Comparison of ENCODE assay signal across 8 cellular contexts in the genomic region with DNA sequence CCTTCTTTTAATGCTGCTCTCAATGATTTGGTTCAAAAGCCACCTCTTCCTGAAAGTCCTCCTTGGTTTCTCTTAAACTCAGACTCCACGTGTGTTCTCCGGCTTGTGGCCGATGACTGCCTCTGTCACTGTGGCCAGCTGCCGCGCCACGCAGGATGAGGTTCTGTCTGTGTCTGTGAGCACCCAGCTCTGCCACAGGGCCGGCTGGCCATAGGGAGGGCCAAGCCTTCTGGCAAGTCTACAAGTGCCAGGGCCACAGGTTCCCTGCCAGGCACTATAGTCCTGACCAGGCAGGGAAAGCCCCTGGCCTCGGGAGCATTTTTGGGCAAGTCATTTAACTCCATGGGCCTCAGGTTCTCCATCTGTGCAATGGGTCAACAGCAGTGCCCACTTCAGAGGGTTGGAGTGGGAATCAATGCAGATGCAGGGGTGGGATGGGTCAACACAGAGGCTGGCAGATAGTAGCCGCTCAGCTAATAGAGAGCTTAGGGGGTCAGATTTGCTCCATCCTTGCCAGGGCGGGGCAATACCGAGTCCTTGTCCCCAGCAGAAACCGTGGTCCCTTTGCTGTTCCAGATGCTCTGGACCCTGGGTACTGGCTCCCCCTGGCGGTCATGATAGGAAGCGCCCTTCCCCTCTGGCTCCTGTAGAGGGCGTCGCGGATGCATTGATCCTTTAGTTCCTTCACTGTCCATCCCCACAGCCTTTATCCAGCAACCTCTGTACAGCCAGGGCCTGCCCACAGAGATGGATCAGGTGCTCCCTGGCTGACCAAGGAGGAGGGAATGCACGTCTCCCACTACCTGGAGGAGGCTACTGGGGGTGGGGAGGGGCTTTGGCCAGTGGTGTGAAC. TPM values are rescaled to one million over a fixed set of nuclear protein-coding genes. Genes with fewer than 3 reads are reported as not detected.
DNase-seq lines count a peak whose midpoint lies in the region; ATAC-seq and TF ChIP-seq lines count a peak whose summit lies in the region.

No MANE protein-coding gene starts in this region.

- peak; percentile 19; the same call in 1 of the 2 replicates for TF ChIP-seq EP300 in Ishikawa (IDR thresholded peaks at IDR 0.05; ENCODE audit: borderline replicate concordance)

- H3K36me3 Mint-ChIP-seq in natural killer cell treated with Interleukin-12 subunit alpha and Interleukin-12 subunit beta and Interleukin-15 and Interleukin-18, amount 100 ng/mL, for 72 hours, result no peaks in the 10 kb centered on the region

- no peaks in the 10 kb centered on the region for H3K9me3 Mint-ChIP-seq in natural killer cell treated with Interleukin-12 subunit alpha and Interleukin-12 subunit beta and Interleukin-15 and Interleukin-18, amount 100 ng/mL, for 72 hours

- DNase-seq in AG08395 (ENCODE audit: low spot score), result peak; percentile 91
- DNase-seq in OCI-M2 (lab: John Stamatoyannopoulos, UW; ENCODE audit: unreplicated experiment), result peak; percentile 85
- peak; percentile 84 for DNase-seq in activated T-cell treated with anti-CD3 and anti-CD28 coated beads for 48 hours (ENCODE audit: low read depth)
- DNase-seq in fibroblast of gingiva (ENCODE audit: low read depth), result peak; percentile 57
- peak; percentile 88 for DNase-seq in natural killer cell treated with Interleukin-12 subunit alpha and Interleukin-12 subunit beta and Interleukin-15 and Interleukin-18, amount 100 ng/mL, for 72 hours (ENCODE audit: low spot score)
- DNase-seq in stimulated activated naive CD4-positive, alpha-beta T cell (lab: John Stamatoyannopoulos, UW), result peak; percentile 55 to 87 (median 76)

- peak overlapping the region; percentile 76 for H3K4me3 Mint-ChIP-seq in natural killer cell treated with Interleukin-12 subunit alpha and Interleukin-12 subunit beta and Interleukin-15 and Interleukin-18, amount 100 ng/mL, for 72 hours

- no peaks in the 10 kb centered on the region for H3K27me3 Mint-ChIP-seq in natural killer cell treated with Interleukin-12 subunit alpha and Interleukin-12 subunit beta and Interleukin-15 and Interleukin-18, amount 100 ng/mL, for 72 hours

- H3K27ac Mint-ChIP-seq in natural killer cell treated with Interleukin-12 subunit alpha and Interleukin-12 subunit beta and Interleukin-15 and Interleukin-18, amount 100 ng/mL, for 72 hours, result peak overlapping the region; percentile 84 to 86

- ATAC-seq in GM18907 (IDR thresholded peaks at IDR 0.05; ENCODE audit: unreplicated experiment), result peak; percentile 61
- ATAC-seq in natural killer cell treated with Interleukin-12 subunit alpha and Interleukin-12 subunit beta and Interleukin-15 and Interleukin-18, amount 100 ng/mL, for 72 hours, result peak; percentile 80 to 86

- H3K4me1 Mint-ChIP-seq in natural killer cell treated with Interleukin-12 subunit alpha and Interleukin-12 subunit beta and Interleukin-15 and Interleukin-18, amount 100 ng/mL, for 72 hours (ENCODE audit: low read depth in 2 of 2), result peaks cover 59% of the 10 kb centered on the region in 2 donors

- peak; percentile 99 for TF ChIP-seq RAD21 in Ishikawa (IDR thresholded peaks at IDR 0.05; ENCODE audit: low read depth)

TF ChIP-seq in Ishikawa, 13 proteins besides CTCF, POLR2A, EP300 and RAD21:
- no peak for TF ChIP-seq ZBTB7A (IDR thresholded peaks at IDR 0.05; ENCODE audit: low read depth)
- peak; percentile 25; the same call in 1 of the 2 replicates for TF ChIP-seq USF1 (IDR thresholded peaks at IDR 0.05)
- TF ChIP-seq, protein P1, sequence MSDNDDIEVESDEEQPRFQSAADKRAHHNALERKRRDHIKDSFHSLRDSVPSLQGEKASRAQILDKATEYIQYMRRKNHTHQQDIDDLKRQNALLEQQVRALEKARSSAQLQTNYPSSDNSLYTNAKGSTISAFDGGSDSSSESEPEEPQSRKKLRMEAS (IDR thresholded peaks at IDR 0.05), result peak; percentile 41; the same call in 1 of the 2 replicates
- TF ChIP-seq CREB1 (IDR thresholded peaks at IDR 0.05; ENCODE audit: low read depth), result no peak
- peak; percentile 44; the same call in 1 of the 2 replicates for TF ChIP-seq YY1 (IDR thresholded peaks at IDR 0.05; ENCODE audit: low read depth)
- TF ChIP-seq CEBPB (IDR thresholded peaks at IDR 0.05), result no peak
- TF ChIP-seq EGR1 (IDR thresholded peaks at IDR 0.05), result no peak
- peak; percentile 61 for TF ChIP-seq TCF12 (IDR thresholded peaks at IDR 0.05; ENCODE audit: low read depth)
- TF ChIP-seq FOXM1 (IDR thresholded peaks at IDR 0.05; ENCODE audit: borderline replicate concordance, low read depth), result no peak; the same call in 1 of the 2 replicates
- TF ChIP-seq NFIC (IDR thresholded peaks at IDR 0.05), result no peak; the same call in 1 of the 2 replicates

RNA-seq across cellular contexts. Expression of gene ADGRG3, which starts 19.3 kb away (rescaled TPM):
- 10 to 100 TPM; 25.4 to 28.9 TPM for total RNA-seq in natural killer cell treated with Interleukin-12 subunit alpha and Interleukin-12 subunit beta and Interleukin-15 and Interleukin-18, amount 100 ng/mL, for 72 hours

RNA-seq across cellular contexts. Expression of gene ADGRG1, which starts 20.4 kb away (rescaled TPM):
- 10 to 100 TPM in 1 of 2 donors, 1 to 10 TPM in 1; 4.8 to 13.7 TPM for total RNA-seq in natural killer cell treated with Interleukin-12 subunit alpha and Interleukin-12 subunit beta and Interleukin-15 and Interleukin-18, amount 100 ng/mL, for 72 hours

RNA-seq across cellular contexts. Expression of gene DRC7, which starts 45.8 kb away (rescaled TPM):
- total RNA-seq in natural killer cell treated with Interleukin-12 subunit alpha and Interleukin-12 subunit beta and Interleukin-15 and Interleukin-18, amount 100 ng/mL, for 72 hours, result not detected

Comparison
In these comparisons a context has a peak if more than half of its experiments do, and no peak if none do; other contexts are left out.
1. Peak in every context shown above with its lines: DNase-seq and ATAC-seq.